Comparison of ENCODE assay signal across 25 cellular contexts in the genomic region with DNA sequence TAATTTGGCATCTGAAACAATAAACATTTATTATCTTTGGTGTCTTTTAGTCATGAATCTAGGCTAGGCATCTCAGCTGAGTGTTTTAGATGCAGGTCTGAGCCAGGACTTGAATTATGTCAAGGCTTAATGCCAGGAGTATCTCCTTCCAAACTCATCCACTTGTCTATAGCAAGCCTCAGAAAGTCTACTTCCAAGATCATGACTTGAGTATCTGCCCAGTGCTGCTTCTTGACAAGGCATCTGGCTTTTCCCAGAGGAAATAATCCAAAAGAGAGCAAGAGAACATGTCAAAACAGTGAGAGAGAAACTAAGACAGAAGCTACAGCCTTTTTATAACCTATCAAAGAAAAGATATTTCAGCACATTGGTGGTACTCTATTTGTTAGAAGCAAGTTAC.
"Had no signal": no experiment of that assay in that cellular context is flagged by ENCODE, and none has a peak within 500 bp of the region (broad histone marks: within the 10 kb centered on the region; RNA-seq: fewer than 3 reads in every experiment).

No MANE protein-coding gene starts in this region.

- H3K27me3 ChIP-seq: brain microvascular endothelial cell, cardiac muscle cell had no signal

- H3K4me3 ChIP-seq: cardiac muscle cell had no signal

- ATAC-seq: activated naive CD4-positive, alpha-beta T cell treated with anti-CD3 and anti-CD28 coated beads, Interleukin-2, amount 50 U/mL, for 72 hours; activated naive CD8-positive, alpha-beta T cell treated with anti-CD3 and anti-CD28 coated beads, Interleukin-2, amount 50 U/mL, for 24 hours; activated T-cell treated with anti-CD3 and anti-CD28 coated beads, Interleukin-2, amount 50 U/mL, for 4 hours; PC-3 had no signal

- H3K27ac ChIP-seq: brain microvascular endothelial cell, cardiac muscle cell had no signal

- H3K36me3 ChIP-seq: brain microvascular endothelial cell, cardiac muscle cell had no signal

- FAIRE-seq: TTC549 had no signal

- DNase-seq: activated CD4-positive, alpha-beta memory T cell treated with anti-CD3 and anti-CD28 coated beads for 36 hours; activated CD4-positive, alpha-beta T cell treated with anti-CD3 and anti-CD28 coated beads, Interleukin-2, amount 10 ng/mL, durations not matched to agents 7 days and 5 days; activated CD4-positive, CD25-positive, alpha-beta regulatory T cell; activated CD8-positive, alpha-beta memory T cell treated with anti-CD3 and anti-CD28 coated beads for 24 hours; activated effector memory CD4-positive, alpha-beta T cell treated with anti-CD3 and anti-CD28 coated beads, Interleukin-2, amount 50 U/mL, for 16 hours; activated naive CD4-positive, alpha-beta T cell treated with Interleukin-2 at 50 U/mL for 16 hours; activated naive CD8-positive, alpha-beta T cell treated with anti-CD3 and anti-CD28 coated beads, Interleukin-2, amount 50 U/mL, for 24 hours; activated T-cell treated with anti-CD3 and anti-CD28 coated beads, Interleukin-2, amount 50 U/mL, for 4 hours; brain microvascular endothelial cell; cerebellar nuclear complex; NCI-H1105 treated with DMSO at 0.1 percent for 48 hours; NCI-H1436 treated with DMSO at 0.1 percent for 48 hours; NCI-H187; NCI-H2107; NCI-H2171 treated with DMSO at 0.1 percent for 48 hours; NCI-H226; NCI-H510A treated with DMSO at 0.1 percent for 48 hours; NCI-H69; NK-92 treated with Interleukin-12 subunit alpha and Interleukin-12 subunit beta, amount 100 ng/mL, for 24 hours; PC-3; SHP77 treated with DMSO at 0.1 percent for 48 hours; T-helper 9 cell had no signal
